Comparison of ENCODE assay signal across 20 cellular contexts in genomic region chr7:41134873-41135250, GRCh38.
A peak's percentile ranks its signal among the peaks of the same experiment; 100 is the strongest.
DNase-seq lines count a peak whose midpoint lies in the region; ATAC-seq and TF ChIP-seq lines count a peak whose summit lies in the region.
"Had no signal": no experiment of that assay in that cellular context is flagged by ENCODE, and none has a peak within 500 bp of the region (broad histone marks: within the 10 kb centered on the region; RNA-seq: fewer than 3 reads in every experiment).

No MANE protein-coding gene starts in this region.

- no peaks in the 10 kb centered on the region for H3K9me2 ChIP-seq in SU-DHL-6 (replicated peaks; ENCODE audit: insufficient read depth, low read length)
- no peaks in the 10 kb centered on the region for H3K9me2 ChIP-seq in PC-9 (ENCODE audit: insufficient read depth)

- H3K79me2 ChIP-seq in SU-DHL-6 (ENCODE audit: insufficient read depth, low read length) (no peaks in the 10 kb centered on the region), smooth muscle cell (ENCODE audit: low read depth) (no peaks in the 10 kb centered on the region), PC-9 (ENCODE audit: low read depth) (no peaks in the 10 kb centered on the region)

- no peak overlapping the region for H3K4ac ChIP-seq in IMR-90 (ENCODE audit: low read depth, low read length)

- H3K4me1 ChIP-seq in IMR-90 (ENCODE audit: control insufficient read depth, insufficient read depth, low read length) (peaks cover 9% of the 10 kb centered on the region), smooth muscle cell (ENCODE audit: low read depth) (peaks cover 10% of the 10 kb centered on the region), PC-9 (replicated peaks; ENCODE audit: insufficient read depth) (peaks cover 14% of the 10 kb centered on the region)

- no peak overlapping the region for H3K23ac ChIP-seq in IMR-90 (ENCODE audit: low read depth, low read length)

- BruUV-seq in IMR-90 (replicated peaks; lab: Mats Ljungman, UMichigan) (no TSS peak), PC-9 (replicated peaks; lab: Mats Ljungman, UMichigan) (no TSS peak)

- TF ChIP-seq CTCF in IMR-90 (conservative IDR thresholded peaks at IDR 0.05; ENCODE audit: low read depth, low read length) = no peak
- TF ChIP-seq CTCF in SU-DHL-6 (IDR thresholded peaks at IDR 0.05; ENCODE audit: insufficient read depth, low read length, poor library complexity, severe bottlenecking) = no peak
- TF ChIP-seq CTCF in fibroblast of villous mesenchyme (IDR thresholded peaks at IDR 0.05; ENCODE audit: insufficient read depth, low read depth, low read length) = no peak
- no peak for TF ChIP-seq CTCF in smooth muscle cell (IDR thresholded peaks at IDR 0.05; ENCODE audit: borderline replicate concordance, insufficient read depth, poor library complexity, severe bottlenecking)
- no peak for TF ChIP-seq CTCF in PC-9 (conservative IDR thresholded peaks at IDR 0.05)

- CTCF ChIA-PET in IMR-90 (lab: Yijun Ruan, JAX) (no interaction called here), PC-9 (lab: Charles Lee) (no interaction called here)

- peaks cover 14% of the 10 kb centered on the region for H3K9me1 ChIP-seq in IMR-90 (ENCODE audit: insufficient read depth, low read length)

- H3K56ac ChIP-seq in IMR-90 (ENCODE audit: extremely low read depth, insufficient read depth, low read length) = no peak overlapping the region

- H3K18ac ChIP-seq in IMR-90 (ENCODE audit: low read depth, low read length) = no peak overlapping the region

- H3K27ac ChIP-seq in IMR-90 (ENCODE audit: insufficient read depth, low read length) = no peak overlapping the region
- peak overlapping the region; percentile 89 for H3K27ac ChIP-seq in SU-DHL-6 (ENCODE audit: low read depth, low read length)
- H3K27ac ChIP-seq in smooth muscle cell (ENCODE audit: low read depth) = peak overlapping the region; percentile 35
- H3K27ac ChIP-seq in PC-9 = no peak overlapping the region
- H3K27ac ChIP-seq: C4-2B had no signal

- H2BK15ac ChIP-seq in IMR-90 (ENCODE audit: low read depth, low read length) = no peak overlapping the region

- H2BK20ac ChIP-seq in IMR-90 (ENCODE audit: low read depth, low read length) = no peak overlapping the region

- no peak overlapping the region for H4K5ac ChIP-seq in IMR-90 (ENCODE audit: low read depth, low read length)

- H3F3A ChIP-seq in SU-DHL-6 (ENCODE audit: insufficient read depth) = peaks cover 28% of the 10 kb centered on the region; the same call in 1 of the 2 replicates
- peaks cover 3% of the 10 kb centered on the region for H3F3A ChIP-seq in smooth muscle cell (ENCODE audit: low read depth)
- peaks cover 9% of the 10 kb centered on the region; the same call in 1 of the 2 replicates for H3F3A ChIP-seq in PC-9 (ENCODE audit: insufficient read depth, low read depth)

- no peak overlapping the region for H3K14ac ChIP-seq in IMR-90 (replicated peaks; ENCODE audit: low read depth, low read length)

- H3K9me3 ChIP-seq in IMR-90 (ENCODE audit: control insufficient read depth, insufficient read depth, low read length) (no peaks in the 10 kb centered on the region; the same call in 1 of the 2 replicates), SU-DHL-6 (ENCODE audit: insufficient read depth, low read length) (no peaks in the 10 kb centered on the region), smooth muscle cell (replicated peaks; ENCODE audit: low read depth) (no peaks in the 10 kb centered on the region), PC-9 (ENCODE audit: insufficient read depth, low read depth) (no peaks in the 10 kb centered on the region)

- H3K4me2 ChIP-seq in IMR-90 (ENCODE audit: low read depth, low read length) = peak overlapping the region; percentile 28; the same call in 1 of the 2 replicates
- H3K4me2 ChIP-seq in SU-DHL-6 (ENCODE audit: low read depth, low read length, poor library complexity, severe bottlenecking) = peak overlapping the region; percentile 54
- peak overlapping the region; percentile 53 for H3K4me2 ChIP-seq in smooth muscle cell
- H3K4me2 ChIP-seq in PC-9 = no peak overlapping the region

- intact Hi-C loops in IMR-90 (cut with micrococcal nuclease) (loop anchor here (10.0 kb wide), 1 partner anchor 60 kb away; no protein-coding TSS in a partner anchor), PC-9 (cut with micrococcal nuclease; ENCODE audit: unreplicated experiment) (no loop called here)

- no peak overlapping the region for H2AFZ ChIP-seq in IMR-90 (replicated peaks; ENCODE audit: low read length, poor library complexity)
- peak overlapping the region; percentile 21 for H2AFZ ChIP-seq in SU-DHL-6 (ENCODE audit: low read depth, low read length, severe bottlenecking)
- no peak overlapping the region for H2AFZ ChIP-seq in smooth muscle cell (ENCODE audit: low read depth)
- no peak overlapping the region for H2AFZ ChIP-seq in PC-9

- H3K4me3 ChIP-seq in IMR-90 (ENCODE audit: insufficient read depth, low read depth, low read length) (no peak overlapping the region), SU-DHL-6 (ENCODE audit: insufficient read depth, low read length, poor library complexity, severe bottlenecking) (no peak overlapping the region), fibroblast of villous mesenchyme (ENCODE audit: low read depth, low read length) (no peak overlapping the region), smooth muscle cell (no peak overlapping the region), PC-9 (no peak overlapping the region)

- no peak overlapping the region for H4K91ac ChIP-seq in IMR-90 (ENCODE audit: insufficient read depth, low read depth, low read length)

- no peak overlapping the region for H2AK9ac ChIP-seq in IMR-90 (replicated peaks; ENCODE audit: low read depth, low read length, poor library complexity)

- no peaks in the 10 kb centered on the region for H3K36me3 ChIP-seq in IMR-90 (ENCODE audit: control insufficient read depth, insufficient read depth, low read length)
- H3K36me3 ChIP-seq in SU-DHL-6 (ENCODE audit: low read length) = no peaks in the 10 kb centered on the region
- no peaks in the 10 kb centered on the region for H3K36me3 ChIP-seq in smooth muscle cell (ENCODE audit: low read depth)
- no peaks in the 10 kb centered on the region for H3K36me3 ChIP-seq in PC-9 (ENCODE audit: low read depth)

- H3K27me3 ChIP-seq in IMR-90 (ENCODE audit: control insufficient read depth, insufficient read depth, low read length) (no peaks in the 10 kb centered on the region), SU-DHL-6 (ENCODE audit: low read length) (no peaks in the 10 kb centered on the region), smooth muscle cell (ENCODE audit: low read depth) (no peaks in the 10 kb centered on the region), PC-9 (ENCODE audit: insufficient read depth, low read depth) (no peaks in the 10 kb centered on the region)

- no peaks in the 10 kb centered on the region for H3K79me1 ChIP-seq in IMR-90 (ENCODE audit: low read depth in 1 of 2, low read length in 2 of 2)

- H2AK5ac ChIP-seq in IMR-90 (ENCODE audit: low read depth, low read length) = no peak overlapping the region

- in situ Hi-C loops in IMR-90 (cut with MboI; ENCODE audit: low sequenced_read_pairs) = no loop called here

- H4K20me1 ChIP-seq in IMR-90 (ENCODE audit: insufficient read depth, low read length) = no peaks in the 10 kb centered on the region
- no peaks in the 10 kb centered on the region for H4K20me1 ChIP-seq in SU-DHL-6 (ENCODE audit: low read depth, low read length)
- no peaks in the 10 kb centered on the region for H4K20me1 ChIP-seq in smooth muscle cell (ENCODE audit: low read depth)
- H4K20me1 ChIP-seq in PC-9 (ENCODE audit: insufficient read depth) = no peaks in the 10 kb centered on the region

- H4K8ac ChIP-seq in IMR-90 (ENCODE audit: low read depth in 2 of 2, low read length in 2 of 2) = no peak overlapping the region

- POLR2A ChIA-PET in IMR-90 (lab: Charles Lee; ENCODE audit: unreplicated experiment) (no interaction called here), PC-9 (lab: Charles Lee; ENCODE audit: unreplicated experiment) (interaction anchor here (0.5 to 0.7 kb wide), 2 partner anchors 200 to 213 kb away, joined by 3 read pairs; no protein-coding TSS in a partner anchor)

- H2BK120ac ChIP-seq in IMR-90 (ENCODE audit: low read depth, low read length) = no peak overlapping the region

- TF ChIP-seq POLR2A in IMR-90 (IDR thresholded peaks at IDR 0.05; ENCODE audit: low read depth, low read length) = no peak

- DNase-seq in IMR-90 (no peak), fibroblast of villous mesenchyme (ENCODE audit: low read depth) (peak; percentile 60), smooth muscle cell (lab: John Stamatoyannopoulos, UW; ENCODE audit: unreplicated experiment) (no peak), PC-9 (no peak)
- DNase-seq: DMS53; GF-D8; KG1; NCI-H1105 treated with DMSO at 0.1 percent for 48 hours; NCI-H1694; NCI-H2081; NCI-H2171; NCI-H345; NCI-H524; NCI-H774; NK-92 treated with Interleukin-12 subunit alpha and Interleukin-12 subunit beta, amount 100 ng/mL, for 24 hours; Right ventricle myocardium superior had no signal

- peak overlapping the region; percentile 15 for H2BK5ac ChIP-seq in IMR-90 (ENCODE audit: low read depth, low read length, poor library complexity, severe bottlenecking)

- H3K9ac ChIP-seq in IMR-90 (ENCODE audit: low read depth, low read length) (no peak overlapping the region), SU-DHL-6 (ENCODE audit: low read length) (peak overlapping the region; percentile 44), smooth muscle cell (ENCODE audit: low read depth) (no peak overlapping the region)

- ATAC-seq in IMR-90 (ENCODE audit: low read depth) = peak; percentile 27; the same call in 1 of the 2 replicates
- no peak for ATAC-seq in GM19324 (IDR thresholded peaks at IDR 0.05; ENCODE audit: low FRiP score, unreplicated experiment)
- ATAC-seq in HG03521 (IDR thresholded peaks at IDR 0.05; ENCODE audit: unreplicated experiment) = no peak

- dilution Hi-C loops in IMR-90 (cut with HindIII; ENCODE audit: low sequenced_read_pairs, unreplicated experiment) = no loop called here

- no peak for TF ChIP-seq RAD21 in IMR-90 (IDR thresholded peaks at IDR 0.05; ENCODE audit: low read length)

TF ChIP-seq in IMR-90, 13 proteins besides CTCF, POLR2A, EP300 and RAD21:
- TF ChIP-seq MAZ (IDR thresholded peaks at IDR 0.05; ENCODE audit: borderline replicate concordance, low read depth, low read length) = no peak
TF ChIP-seq in IMR-90: peak in this region for 0.

Comparison
In these comparisons a context has a peak if more than half of its experiments do, and no peak if none do; other contexts are left out.
1. H3K27ac ChIP-seq: peak in SU-DHL-6 (single experiment) and smooth muscle cell (single experiment); none in IMR-90 (single experiment) and PC-9 (single experiment).